ENCODE assay signal across 8 cellular contexts in the genomic region with DNA sequence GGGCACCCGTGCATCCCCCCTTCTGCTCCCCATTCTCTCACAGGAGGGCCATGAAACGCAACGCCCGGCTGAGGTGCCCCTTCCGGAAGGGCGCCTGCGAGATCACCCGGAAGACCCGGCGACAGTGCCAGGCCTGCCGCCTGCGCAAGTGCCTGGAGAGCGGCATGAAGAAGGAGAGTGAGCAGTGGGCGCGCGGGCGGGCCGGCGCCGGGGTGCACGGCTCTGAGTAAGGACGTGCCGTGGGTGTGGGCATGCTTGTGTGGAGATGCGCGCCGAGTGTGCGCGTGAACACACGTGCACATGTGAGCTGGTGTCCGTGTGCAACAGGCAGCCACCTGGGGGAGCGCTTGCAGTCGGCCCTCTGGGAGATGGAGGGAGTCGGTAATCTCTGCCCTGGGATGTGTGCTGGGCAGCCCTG. TPM values are rescaled to one million over a fixed set of nuclear protein-coding genes. Genes with fewer than 3 reads are reported as not detected.
DNase-seq lines count a peak whose midpoint lies in the region; ATAC-seq and TF ChIP-seq lines count a peak whose summit lies in the region.

No MANE protein-coding gene starts in this region.

- H3K4me3 ChIP-seq in DOHH2 (ENCODE audit: low read length), result peak overlapping the region; percentile 65
- peak overlapping the region; percentile 12 for H3K4me3 ChIP-seq in IMR-90 (ENCODE audit: insufficient read depth, low read depth, low read length)
- H3K4me3 ChIP-seq in foreskin fibroblast (ENCODE audit: low read depth in 1 of 2, low read length in 2 of 2), result peak overlapping the region; percentile 43 to 52
- peak overlapping the region; percentile 18 to 61 (median 44) for H3K4me3 ChIP-seq in sigmoid colon
- no peak overlapping the region for H3K4me3 ChIP-seq in HAP-1

- no peak overlapping the region for H3K4ac ChIP-seq in IMR-90 (ENCODE audit: low read depth, low read length)

- CTCF ChIA-PET in IMR-90 (lab: Yijun Ruan, JAX), result no interaction called here

- DNase-seq in IMR-90 (peak; percentile 18), activated T-cell treated with anti-CD3 and anti-CD28 coated beads for 48 hours (ENCODE audit: low read depth) (peak; percentile 60), foreskin fibroblast (peak; percentile 16 to 65), sigmoid colon (no peak), HAP-1 (ENCODE audit: low spot score in 2 of 2) (no peak)

- no peak overlapping the region for H2AK9ac ChIP-seq in IMR-90 (replicated peaks; ENCODE audit: low read depth, low read length, poor library complexity)

- no CpG with 5 or more reads among the region's 33 CpGs for WGBS in IMR-90 (ENCODE audit: extremely low coverage in 2 of 2, insufficient read length in 1 of 2), 2 experiments
- WGBS in sigmoid colon, 2 donors, result 23 to 76% methylated on average over 33 of the region's 33 CpGs

- H3K4me1 ChIP-seq in DOHH2 (ENCODE audit: control insufficient read depth, low read length), result peaks cover 9% of the 10 kb centered on the region
- H3K4me1 ChIP-seq in IMR-90 (ENCODE audit: control insufficient read depth, insufficient read depth, low read length), result no peaks in the 10 kb centered on the region
- H3K4me1 ChIP-seq in sigmoid colon, result peaks cover 0 to 11% (median 8%) of the 10 kb centered on the region in 4 donors
- H3K4me1 ChIP-seq in HAP-1, result no peaks in the 10 kb centered on the region

- TF ChIP-seq CTCF in DOHH2 (IDR thresholded peaks at IDR 0.05; ENCODE audit: low read depth, low read length, poor library complexity, severe bottlenecking) (peak; percentile 41), IMR-90 (conservative IDR thresholded peaks at IDR 0.05; ENCODE audit: low read depth, low read length) (no peak), foreskin fibroblast (IDR thresholded peaks at IDR 0.05; ENCODE audit: low read depth, low read length) (peak; percentile 26), sigmoid colon (IDR thresholded peaks at IDR 0.05) (no peak)

- H2BK5ac ChIP-seq in IMR-90 (ENCODE audit: low read depth, low read length, poor library complexity, severe bottlenecking), result no peak overlapping the region

- H3K79me1 ChIP-seq in IMR-90 (ENCODE audit: low read depth in 1 of 2, low read length in 2 of 2), result no peaks in the 10 kb centered on the region

- H3K9me3 ChIP-seq in DOHH2 (ENCODE audit: control insufficient read depth, insufficient read depth, low read length) (no peaks in the 10 kb centered on the region), IMR-90 (ENCODE audit: control insufficient read depth, insufficient read depth, low read length) (no peaks in the 10 kb centered on the region), sigmoid colon (no peaks in the 10 kb centered on the region), HAP-1 (no peaks in the 10 kb centered on the region)

- ATAC-seq in GM21367 (IDR thresholded peaks at IDR 0.05; ENCODE audit: unreplicated experiment), result peak; percentile 79
- ATAC-seq in IMR-90 (ENCODE audit: low read depth), result peak; percentile 77
- ATAC-seq in SK-N-SH treated with all-trans-retinoic acid at 6 μM for 48 hours, result no peak

- TF ChIP-seq POLR2A in IMR-90 (IDR thresholded peaks at IDR 0.05; ENCODE audit: low read depth, low read length) (no peak), sigmoid colon (IDR thresholded peaks at IDR 0.05) (no peak)

- peak overlapping the region; percentile 35; the same call in 1 of the 2 replicates for H3K23ac ChIP-seq in IMR-90 (ENCODE audit: low read depth, low read length)

- H3K9me2 ChIP-seq in DOHH2 (replicated peaks; ENCODE audit: control insufficient read depth, low read length), result no peaks in the 10 kb centered on the region

- no peak for TF ChIP-seq RAD21 in IMR-90 (IDR thresholded peaks at IDR 0.05; ENCODE audit: low read length)

- H2AFZ ChIP-seq in IMR-90 (replicated peaks; ENCODE audit: low read length, poor library complexity), result peak overlapping the region; percentile 87

- no peak overlapping the region for H3K9ac ChIP-seq in IMR-90 (ENCODE audit: low read depth, low read length)

- H2BK20ac ChIP-seq in IMR-90 (ENCODE audit: low read depth, low read length), result no peak overlapping the region

- no peak overlapping the region for H3K18ac ChIP-seq in IMR-90 (ENCODE audit: low read depth, low read length)

- H3K36me3 ChIP-seq in DOHH2 (ENCODE audit: control insufficient read depth, low read length), result no peaks in the 10 kb centered on the region
- no peaks in the 10 kb centered on the region for H3K36me3 ChIP-seq in IMR-90 (ENCODE audit: control insufficient read depth, insufficient read depth, low read length)
- H3K36me3 ChIP-seq in sigmoid colon, result no peaks in the 10 kb centered on the region
- H3K36me3 ChIP-seq in HAP-1 (replicated peaks), result no peaks in the 10 kb centered on the region

- H3F3A ChIP-seq in DOHH2 (ENCODE audit: control insufficient read depth, insufficient read depth), result no peaks in the 10 kb centered on the region

- no peak overlapping the region for H4K91ac ChIP-seq in IMR-90 (ENCODE audit: insufficient read depth, low read depth, low read length)

- in situ Hi-C loops in IMR-90 (cut with MboI; ENCODE audit: low sequenced_read_pairs), result loop anchor here (10.0 kb wide), 1 partner anchor 375 kb away; no protein-coding TSS in a partner anchor
- in situ Hi-C loops in HAP-1 (cut with MboI; ENCODE audit: low sequenced_read_pairs), result no loop called here

- no peak for TF ChIP-seq EP300 in sigmoid colon (IDR thresholded peaks at IDR 0.05)

- no peak overlapping the region for H2AK5ac ChIP-seq in IMR-90 (ENCODE audit: low read depth, low read length)

- no peaks in the 10 kb centered on the region for H3K79me2 ChIP-seq in DOHH2 (ENCODE audit: control insufficient read depth, low read length)

- no peak overlapping the region for H3K56ac ChIP-seq in IMR-90 (ENCODE audit: extremely low read depth, insufficient read depth, low read length)

- POLR2A ChIA-PET in IMR-90 (lab: Charles Lee; ENCODE audit: unreplicated experiment), result no interaction called here

- H4K20me1 ChIP-seq in DOHH2 (ENCODE audit: control insufficient read depth, insufficient read depth, low read depth, low read length) (no peaks in the 10 kb centered on the region), IMR-90 (ENCODE audit: insufficient read depth, low read length) (no peaks in the 10 kb centered on the region)

- H3K4me2 ChIP-seq in DOHH2 (ENCODE audit: low read length) (peak overlapping the region; percentile 63), IMR-90 (ENCODE audit: low read depth, low read length) (peak overlapping the region; percentile 64)

- no peak overlapping the region; a peak in 1 of 4 replicates for H4K8ac ChIP-seq in IMR-90 (ENCODE audit: low read depth in 2 of 2, low read length in 2 of 2)

- H3K27me3 ChIP-seq in DOHH2 (ENCODE audit: control insufficient read depth, low read length) (no peaks in the 10 kb centered on the region), IMR-90 (ENCODE audit: control insufficient read depth, insufficient read depth, low read length) (peaks cover 45% of the 10 kb centered on the region), sigmoid colon (no peaks in the 10 kb centered on the region), HAP-1 (ENCODE audit: low read depth) (no peaks in the 10 kb centered on the region)

- no TSS peak for BruUV-seq in IMR-90 (replicated peaks; lab: Mats Ljungman, UMichigan)

- intact Hi-C loops in IMR-90 (cut with micrococcal nuclease) (no loop called here), sigmoid colon (cut with DNase I) (no loop called here)

- no peak overlapping the region for H3K14ac ChIP-seq in IMR-90 (replicated peaks; ENCODE audit: low read depth, low read length)

- no peak overlapping the region for H2BK120ac ChIP-seq in IMR-90 (ENCODE audit: low read depth, low read length)

- H3K9me1 ChIP-seq in IMR-90 (ENCODE audit: insufficient read depth, low read length), result no peaks in the 10 kb centered on the region

- H2BK15ac ChIP-seq in IMR-90 (ENCODE audit: low read depth, low read length), result no peak overlapping the region

- H4K5ac ChIP-seq in IMR-90 (ENCODE audit: low read depth, low read length), result no peak overlapping the region

- dilution Hi-C loops in IMR-90 (cut with HindIII; ENCODE audit: low sequenced_read_pairs, unreplicated experiment), result no loop called here

- H3K27ac ChIP-seq in DOHH2 (ENCODE audit: low read depth, low read length) (no peak overlapping the region), IMR-90 (ENCODE audit: insufficient read depth, low read length) (no peak overlapping the region), sigmoid colon (no peak overlapping the region)

TF ChIP-seq in IMR-90, 13 proteins besides CTCF, POLR2A, EP300 and RAD21 (continues in another document):
- no peak for TF ChIP-seq MAFK (IDR thresholded peaks at IDR 0.05; ENCODE audit: low read depth, low read length)
- TF ChIP-seq, protein P1, sequence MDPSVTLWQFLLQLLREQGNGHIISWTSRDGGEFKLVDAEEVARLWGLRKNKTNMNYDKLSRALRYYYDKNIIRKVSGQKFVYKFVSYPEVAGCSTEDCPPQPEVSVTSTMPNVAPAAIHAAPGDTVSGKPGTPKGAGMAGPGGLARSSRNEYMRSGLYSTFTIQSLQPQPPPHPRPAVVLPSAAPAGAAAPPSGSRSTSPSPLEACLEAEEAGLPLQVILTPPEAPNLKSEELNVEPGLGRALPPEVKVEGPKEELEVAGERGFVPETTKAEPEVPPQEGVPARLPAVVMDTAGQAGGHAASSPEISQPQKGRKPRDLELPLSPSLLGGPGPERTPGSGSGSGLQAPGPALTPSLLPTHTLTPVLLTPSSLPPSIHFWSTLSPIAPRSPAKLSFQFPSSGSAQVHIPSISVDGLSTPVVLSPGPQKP (IDR thresholded peaks at IDR 0.05; ENCODE audit: borderline replicate concordance, low read depth, low read length), result no peak
- no peak for TF ChIP-seq FOS (IDR thresholded peaks at IDR 0.05; ENCODE audit: low read depth, low read length)

TF ChIP-seq in SK-N-SH treated with all-trans-retinoic acid at 6 μM for 48 hours, 23 proteins besides CTCF, POLR2A, EP300 and RAD21:
- TF ChIP-seq ZNF70 (CRISPR knock-in tag; IDR thresholded peaks at IDR 0.05), result no peak
- no peak for TF ChIP-seq ZFP30 (CRISPR knock-in tag; IDR thresholded peaks at IDR 0.05)
- TF ChIP-seq ZNF565 (CRISPR knock-in tag; conservative IDR thresholded peaks at IDR 0.05; ENCODE audit: low read depth), result no peak
- TF ChIP-seq OSR1 (CRISPR knock-in tag; IDR thresholded peaks at IDR 0.05), result no peak

RNA-seq across cellular contexts. Expression of a gene that starts 28.1 kb away (rescaled TPM):
- total RNA-seq in IMR-90 (2012; rRNA removed), result not detected in 2 replicates
- not detected in 2 replicates for polyA plus RNA-seq in IMR-90 (2012; rRNA removed)
- polyA plus RNA-seq in IMR-90 (2012; cell fraction: cytosol; rRNA removed), result 0.03 TPM in 1 of 2 replicates, not detected in the other
- 0.03 and 0.06 TPM in 2 replicates for polyA plus RNA-seq in IMR-90 (2012; cell fraction: nucleus; rRNA removed; ENCODE audit: low replicate concordance)
- 1 to 10 TPM in 1 of 4 donors, under 1 TPM in 1, not detected in 2; 0.54 to 1.1 TPM for total RNA-seq in sigmoid colon
- polyA plus RNA-seq in sigmoid colon, result 10 to 100 TPM; 33.6 to 50.6 (median 39.6) TPM

Comparison
In these comparisons a context has a peak if more than half of its experiments do, and no peak if none do; other contexts are left out.
1. CTCF ChIP-seq: peak in DOHH2 (single experiment) and foreskin fibroblast (single experiment); none in IMR-90 (single experiment) and sigmoid colon (0 of 4).
2. DNase-seq: peak in IMR-90 (single experiment), activated T-cell treated with anti-CD3 and anti-CD28 coated beads for 48 hours (single experiment) and foreskin fibroblast (2 of 2); none in sigmoid colon (single experiment) and HAP-1 (0 of 2).